In genomic region chr17:40019140-40019991, GRCh38 we compare ENCODE assay signal across 11 cellular contexts. TPM values are rescaled to one million over a fixed set of nuclear protein-coding genes. Genes with fewer than 3 reads are reported as not detected.
DNase-seq lines count a peak whose midpoint lies in the region; ATAC-seq, FAIRE-seq and TF ChIP-seq lines count a peak whose summit lies in the region.
"Had no signal": no experiment of that assay in that cellular context is flagged by ENCODE, and none has a peak within 500 bp of the region (broad histone marks: within the 10 kb centered on the region; RNA-seq: fewer than 3 reads in every experiment).

No MANE protein-coding gene starts in this region.

- no peak overlapping the region for H3K23ac ChIP-seq in mesendoderm (ENCODE audit: low read length)

- ATAC-seq in A549 = peak; percentile 36 to 67; a peak in 3 of 6 replicates
- no peak for ATAC-seq in HG03460 (IDR thresholded peaks at IDR 0.05; ENCODE audit: unreplicated experiment)
- ATAC-seq: effector memory CD8-positive, alpha-beta T cell had no signal

- H3K9ac ChIP-seq in mesendoderm (ENCODE audit: low read length) = no peak overlapping the region

- no peak overlapping the region for H4K5ac ChIP-seq in mesendoderm (ENCODE audit: low read length)

- peak overlapping the region; percentile 78 for H3K56ac ChIP-seq in mesendoderm (ENCODE audit: low read length)

- no peak overlapping the region for H2BK5ac ChIP-seq in mesendoderm (ENCODE audit: low read length)

- H3K27ac ChIP-seq in A549 (peak overlapping the region; percentile 83 to 84; a peak in 2 of 6 replicates), mesendoderm (ENCODE audit: low read depth, low read length) (no peak overlapping the region), small intestine (ENCODE audit: low read depth in 1 of 2, low read length in 1 of 2) (peak overlapping the region in 1 of 2 donors; percentile 32)
- H3K27ac ChIP-seq in effector memory CD4-positive, alpha-beta T cell (ENCODE audit: insufficient read depth, low read length, poor library complexity, severe bottlenecking) = no peak overlapping the region

- H2BK120ac ChIP-seq in mesendoderm (ENCODE audit: low read depth, low read length) = no peak overlapping the region

- no peak overlapping the region for H3K4me2 ChIP-seq in A549
- H3K4me2 ChIP-seq in mesendoderm (ENCODE audit: low read length) = no peak overlapping the region

- FAIRE-seq in A549 (lab: Jason Lieb, UNC) (no peak), small intestine (lab: Jason Lieb, UNC) (no peak)

- no peaks in the 10 kb centered on the region for H3K27me3 ChIP-seq in mesendoderm (ENCODE audit: insufficient read depth, low read length, poor library complexity)
- H3K27me3 ChIP-seq in effector memory CD4-positive, alpha-beta T cell (replicated peaks; ENCODE audit: control insufficient read depth, insufficient read depth, low read length, poor library complexity, severe bottlenecking) = no peaks in the 10 kb centered on the region
- no peaks in the 10 kb centered on the region for H3K27me3 ChIP-seq in small intestine (ENCODE audit: control insufficient read depth in 2 of 2, insufficient read depth in 2 of 2, low read length in 2 of 2)

- no peak overlapping the region for H3K4me3 ChIP-seq in A549
- no peak overlapping the region for H3K4me3 ChIP-seq in mesendoderm (ENCODE audit: low read length)
- H3K4me3 ChIP-seq in effector memory CD4-positive, alpha-beta T cell (ENCODE audit: insufficient read depth, low read depth, low read length, poor library complexity, severe bottlenecking) = no peak overlapping the region
- no peak overlapping the region for H3K4me3 ChIP-seq in small intestine (ENCODE audit: low read depth in 1 of 2, low read length in 2 of 2)
- H3K4me3 ChIP-seq: lung had no signal

- CTCF ChIA-PET in A549 (lab: Yijun Ruan, JAX) = interaction anchor here (0.9 to 24.9 kb wide), 17 partner anchors 12 to 173 kb away, joined by 3 to 625 read pairs (median 43); partner anchors contain the start of genes CSF3, PSMD3 and THRA

- H3K4ac ChIP-seq in mesendoderm (ENCODE audit: low read depth, low read length) = no peak overlapping the region

- no peak overlapping the region for H2AK5ac ChIP-seq in mesendoderm (ENCODE audit: low read length)

- H3K36me3 ChIP-seq in mesendoderm (ENCODE audit: control insufficient read depth, insufficient read depth, low read length) = peaks cover 5% of the 10 kb centered on the region
- H3K36me3 ChIP-seq in effector memory CD4-positive, alpha-beta T cell (ENCODE audit: control insufficient read depth, insufficient read depth, low read length) = peaks cover 36% of the 10 kb centered on the region
- H3K36me3 ChIP-seq in small intestine (ENCODE audit: control insufficient read depth in 2 of 2, insufficient read depth in 2 of 2, low read length in 2 of 2) = peaks cover 12 to 22% of the 10 kb centered on the region in 2 donors

- no peak for DNase-seq in A549 (ENCODE audit: low read depth in 1 of 2, low spot score in 1 of 2)
- peak; percentile 12 for DNase-seq in HuH-7.5 (ENCODE audit: low spot score)
- peak; percentile 93 for DNase-seq in dermis blood vessel endothelial cell
- peak; percentile 27 for DNase-seq in mesendoderm
- no peak for DNase-seq in NCI-H2171 treated with DMSO at 0.1 percent for 48 hours (lab: John Stamatoyannopoulos, UW)
- DNase-seq in effector memory CD4-positive, alpha-beta T cell = no peak
- no peak for DNase-seq in small intestine
- DNase-seq: effector memory CD8-positive, alpha-beta T cell had no signal

- no peak for TF ChIP-seq RAD21 in A549 (conservative IDR thresholded peaks at IDR 0.05 in 1 of 2, IDR thresholded peaks at IDR 0.05 in 1 of 2)

- H3K9me3 ChIP-seq in A549 (no peaks in the 10 kb centered on the region), small intestine (ENCODE audit: control insufficient read depth, low read depth) (no peaks in the 10 kb centered on the region)
- no peaks in the 10 kb centered on the region for H3K9me3 ChIP-seq in effector memory CD4-positive, alpha-beta T cell (ENCODE audit: control insufficient read depth, low read length)

- peaks cover 52% of the 10 kb centered on the region for H3K4me1 ChIP-seq in A549
- H3K4me1 ChIP-seq in mesendoderm (ENCODE audit: control insufficient read depth, low read depth, low read length) = peaks cover 3% of the 10 kb centered on the region
- H3K4me1 ChIP-seq in effector memory CD4-positive, alpha-beta T cell (ENCODE audit: control insufficient read depth, insufficient read depth, low read length, poor library complexity, severe bottlenecking) = no peaks in the 10 kb centered on the region
- H3K4me1 ChIP-seq in small intestine (ENCODE audit: control insufficient read depth in 2 of 2, insufficient read depth in 1 of 2, low read depth in 1 of 2, low read length in 1 of 2) = no peaks in the 10 kb centered on the region

- no peaks in the 10 kb centered on the region for H3K79me1 ChIP-seq in mesendoderm (ENCODE audit: low read length)

- H4K8ac ChIP-seq in mesendoderm (ENCODE audit: low read depth, low read length) = no peak overlapping the region

- TF ChIP-seq EP300 in A549 (IDR thresholded peaks at IDR 0.05) = no peak

- POLR2A ChIA-PET in A549 (lab: Yijun Ruan, JAX) = no interaction called here

- no peak overlapping the region for H3K18ac ChIP-seq in mesendoderm (ENCODE audit: low read length)

- 85% methylated on average over 24 of the region's 24 CpGs for WGBS in A549 (ENCODE audit: missing lambda C conversion rate)
- no CpG with 5 or more reads among the region's 24 CpGs for WGBS in mesendoderm (ENCODE audit: extremely low coverage, insufficient coverage, low lambda C conversion rate)
- 84 to 92% (median 89%) methylated on average over 24 of the region's 24 CpGs for WGBS in small intestine, 3 donors

- TF ChIP-seq CTCF in A549 (IDR thresholded peaks at IDR 0.05) = no peak

- no peaks in the 10 kb centered on the region for H3K79me2 ChIP-seq in mesendoderm (ENCODE audit: control insufficient read depth, insufficient read depth, low read length)

- no peak overlapping the region for H2BK15ac ChIP-seq in mesendoderm (replicated peaks; ENCODE audit: low read depth)

- TF ChIP-seq POLR2A in A549 (IDR thresholded peaks at IDR 0.05; ENCODE audit: low read length) = no peak

TF ChIP-seq in A549, 52 proteins besides CTCF, POLR2A, EP300 and RAD21:
- TF ChIP-seq JUN (IDR thresholded peaks at IDR 0.05) = no peak
- no peak for TF ChIP-seq RNF2 (IDR thresholded peaks at IDR 0.05; ENCODE audit: borderline replicate concordance, low read depth)
- no peak for TF ChIP-seq HDAC2 (IDR thresholded peaks at IDR 0.05)
TF ChIP-seq in A549: peak in this region for 0.

RNA-seq across cellular contexts. Expression of gene CSF3, which starts 4.1 kb away (rescaled TPM):
- polyA plus RNA-seq in A549 (2011; rRNA removed) (0.41 TPM in 1 of 2 replicates, not detected in the other), A549 (2017; fragmentation: RNase III; extraction: RNeasy Plus Mini Kit Qiagen cat#74134 plus additional on column Dnase treatment) (not detected in 3 replicates), small intestine (1 to 10 TPM in 2 of 3 donors, not detected in 1; 2.0 to 2.8 TPM)
- polyA plus RNA-seq in A549 (2012; cell fraction: cytosol; rRNA removed) = 0.03 TPM in 1 of 2 replicates, not detected in the other
- polyA plus RNA-seq in A549 (2012; cell fraction: nucleus; rRNA removed) = 0.04 TPM in 1 of 2 replicates, not detected in the other
- polyA minus RNA-seq in A549 (2011; rRNA and poly(A)+ RNA removed) = not detected in 2 replicates
- 0.17 and 2.4 TPM in 2 replicates for total RNA-seq in dermis blood vessel endothelial cell
- polyA plus RNA-seq in mesendoderm (2013, experiment 1 of 2) = 0.04 TPM
- polyA plus RNA-seq in mesendoderm (2013, experiment 2 of 2) = 0.04 TPM
- polyA plus RNA-seq: IgD-negative memory B cell had no signal

RNA-seq across cellular contexts. Expression of gene MED24, which starts 34.8 kb away (rescaled TPM):
- polyA plus RNA-seq in A549 (2011; rRNA removed) (63.6 and 89.5 TPM in 2 replicates), A549 (2017; fragmentation: RNase III; extraction: RNeasy Plus Mini Kit Qiagen cat#74134 plus additional on column Dnase treatment) (60.7 to 64.5 TPM (median 60.8 TPM) in 3 replicates), small intestine (10 to 100 TPM; 43.0 to 64.6 (median 49.6) TPM)
- 85.2 and 102 TPM in 2 replicates for polyA plus RNA-seq in A549 (2012; cell fraction: cytosol; rRNA removed)
- polyA plus RNA-seq in A549 (2012; cell fraction: nucleus; rRNA removed) = 320 and 427 TPM in 2 replicates
- 129 and 130 TPM in 2 replicates for polyA minus RNA-seq in A549 (2011; rRNA and poly(A)+ RNA removed)
- total RNA-seq in dermis blood vessel endothelial cell = 52.2 and 77.4 TPM in 2 replicates
- polyA plus RNA-seq in mesendoderm (2013, experiment 1 of 2) = 54.7 TPM
- 54.0 TPM for polyA plus RNA-seq in mesendoderm (2013, experiment 2 of 2)

RNA-seq across cellular contexts. Expression of gene PSMD3, which starts 38.8 kb away (rescaled TPM):
- polyA plus RNA-seq in A549 (2011; rRNA removed) = 87.7 and 113 TPM in 2 replicates
- polyA plus RNA-seq in A549 (2012; cell fraction: cytosol; rRNA removed) = 172 and 210 TPM in 2 replicates
- 255 and 268 TPM in 2 replicates for polyA plus RNA-seq in A549 (2012; cell fraction: nucleus; rRNA removed)
- polyA plus RNA-seq in A549 (2017; fragmentation: RNase III; extraction: RNeasy Plus Mini Kit Qiagen cat#74134 plus additional on column Dnase treatment) = 186 to 193 TPM (median 187 TPM) in 3 replicates
- polyA minus RNA-seq in A549 (2011; rRNA and poly(A)+ RNA removed) = 146 and 167 TPM in 2 replicates
- 85.6 and 152 TPM in 2 replicates for total RNA-seq in dermis blood vessel endothelial cell
- polyA plus RNA-seq in mesendoderm (2013, experiment 1 of 2) = 159 TPM
- polyA plus RNA-seq in mesendoderm (2013, experiment 2 of 2) = 159 TPM
- 10 to 100 TPM; 43.6 to 93.6 (median 55.7) TPM for polyA plus RNA-seq in small intestine

RNA-seq across cellular contexts. Expression of gene THRA, which starts 43.4 kb away (rescaled TPM):
- polyA plus RNA-seq in A549 (2011; rRNA removed) = 20.1 and 27.4 TPM in 2 replicates
- polyA plus RNA-seq in A549 (2012; cell fraction: cytosol; rRNA removed) = 12.5 and 15.3 TPM in 2 replicates
- polyA plus RNA-seq in A549 (2012; cell fraction: nucleus; rRNA removed) = 10.5 and 13.1 TPM in 2 replicates
- polyA plus RNA-seq in A549 (2017; fragmentation: RNase III; extraction: RNeasy Plus Mini Kit Qiagen cat#74134 plus additional on column Dnase treatment) = 16.1 to 23.7 TPM (median 22.5 TPM) in 3 replicates
- 25.5 and 26.9 TPM in 2 replicates for polyA minus RNA-seq in A549 (2011; rRNA and poly(A)+ RNA removed)
- total RNA-seq in dermis blood vessel endothelial cell = 32.5 and 58.2 TPM in 2 replicates
- polyA plus RNA-seq in mesendoderm (2013, experiment 1 of 2) = 2.5 TPM
- 2.9 TPM for polyA plus RNA-seq in mesendoderm (2013, experiment 2 of 2)
- polyA plus RNA-seq in small intestine = 10 to 100 TPM; 22.4 to 50.7 (median 36.0) TPM

RNA-seq across cellular contexts. Expression of gene GSDMA, which starts 56.6 kb away (rescaled TPM):
- polyA plus RNA-seq in A549 (2011; rRNA removed) (not detected in 2 replicates), A549 (2017; fragmentation: RNase III; extraction: RNeasy Plus Mini Kit Qiagen cat#74134 plus additional on column Dnase treatment) (not detected in 3 replicates), small intestine (under 1 TPM in 2 of 3 donors, not detected in 1; 0.54 to 0.63 TPM)
- not detected in 2 replicates for polyA plus RNA-seq in A549 (2012; cell fraction: cytosol; rRNA removed)
- polyA plus RNA-seq in A549 (2012; cell fraction: nucleus; rRNA removed) = not detected in 2 replicates
- not detected in 2 replicates for polyA minus RNA-seq in A549 (2011; rRNA and poly(A)+ RNA removed)
- total RNA-seq in dermis blood vessel endothelial cell = not detected in 2 replicates
- polyA plus RNA-seq in mesendoderm (2013, experiment 1 of 2) = not detected
- not detected for polyA plus RNA-seq in mesendoderm (2013, experiment 2 of 2)

Comparison
In these comparisons a context has a peak if more than half of its experiments do, and no peak if none do; other contexts are left out.
1. DNase-seq: peak in HuH-7.5 (single experiment), dermis blood vessel endothelial cell (single experiment) and mesendoderm (single experiment); none in A549 (0 of 2), NCI-H2171 treated with DMSO at 0.1 percent for 48 hours (single experiment), effector memory CD4-positive, alpha-beta T cell (0 of 3) and small intestine (single experiment).
2. H3K27ac ChIP-seq: peak in A549 (2 of 2); none in mesendoderm (single experiment) and effector memory CD4-positive, alpha-beta T cell (single experiment).